9 cellular contexts compared by ENCODE assay signal in genomic region chr22:39144101-39144815, GRCh38. TPM values are rescaled to one million over a fixed set of nuclear protein-coding genes. Genes with fewer than 3 reads are reported as not detected.
DNase-seq lines count a peak whose midpoint lies in the region; ATAC-seq and TF ChIP-seq lines count a peak whose summit lies in the region.
"Had no signal": no experiment of that assay in that cellular context is flagged by ENCODE, and none has a peak within 500 bp of the region (broad histone marks: within the 10 kb centered on the region; RNA-seq: fewer than 3 reads in every experiment).

No MANE protein-coding gene starts in this region.

- no peak overlapping the region for H4K91ac ChIP-seq in trophoblast cell (ENCODE audit: low read depth, low read length)

- peaks cover 4% of the 10 kb centered on the region for H3K79me2 ChIP-seq in trophoblast cell (ENCODE audit: control insufficient read depth, insufficient read depth, low read length, poor library complexity)

- no peaks in the 10 kb centered on the region for H3K27me3 Mint-ChIP-seq in activated T-helper 17 cell treated with anti-CD3 and anti-CD28 coated beads, Interleukin-2, amount 50 U/mL, for 72 hours

- no peak overlapping the region for H2AFZ ChIP-seq in trophoblast cell (ENCODE audit: insufficient read depth, low read length, poor library complexity)

- no peak overlapping the region for H2BK12ac ChIP-seq in trophoblast cell (ENCODE audit: low read length)

- H2BK120ac ChIP-seq in trophoblast cell (ENCODE audit: insufficient read depth, low read length, poor library complexity): no peak overlapping the region

- H3K4ac ChIP-seq in trophoblast cell (ENCODE audit: low read depth, low read length): no peak overlapping the region

- H3K18ac ChIP-seq in trophoblast cell (ENCODE audit: low read length): no peak overlapping the region

- H3K36me3 ChIP-seq in MG63 (no peaks in the 10 kb centered on the region), trophoblast cell (ENCODE audit: control insufficient read depth in 1 of 2, insufficient read depth in 2 of 2, low read length in 2 of 2) (no peaks in the 10 kb centered on the region)

- no peaks in the 10 kb centered on the region for H3K9me3 Mint-ChIP-seq in activated T-helper 17 cell treated with anti-CD3 and anti-CD28 coated beads, Interleukin-2, amount 50 U/mL, for 72 hours

- no peak overlapping the region for H3K9ac ChIP-seq in trophoblast cell (ENCODE audit: low read length)

- peaks cover 19% of the 10 kb centered on the region for H3K36me3 Mint-ChIP-seq in activated T-helper 17 cell treated with anti-CD3 and anti-CD28 coated beads, Interleukin-2, amount 50 U/mL, for 72 hours (ENCODE audit: low read depth)

- peak; percentile 35 for ATAC-seq in GM19035 (IDR thresholded peaks at IDR 0.05; ENCODE audit: unreplicated experiment)
- peak; percentile 57 for ATAC-seq in activated T-helper 17 cell treated with anti-CD3 and anti-CD28 coated beads, Interleukin-2, amount 50 U/mL, for 72 hours (replicated peaks)

- no peak for TF ChIP-seq CTCF in AG09309 (IDR thresholded peaks at IDR 0.05; ENCODE audit: control insufficient read depth, insufficient read depth, low read depth, low read length, missing control alignments)
- TF ChIP-seq CTCF in fibroblast of the aortic adventitia (IDR thresholded peaks at IDR 0.05; ENCODE audit: insufficient read depth, low read length): no peak

- no peak overlapping the region for H3K23ac ChIP-seq in trophoblast cell (ENCODE audit: low read length)

- H3K4me2 ChIP-seq in trophoblast cell (ENCODE audit: low read length): peak overlapping the region; percentile 91

- H3K4me3 ChIP-seq in AG09309 (ENCODE audit: control insufficient read depth, low read depth, low read length): peak overlapping the region; percentile 88
- peak overlapping the region; percentile 81 for H3K4me3 ChIP-seq in MG63
- peak overlapping the region; percentile 90 for H3K4me3 ChIP-seq in fibroblast of the aortic adventitia (ENCODE audit: low read depth, low read length)
- H3K4me3 ChIP-seq in trophoblast cell (ENCODE audit: low read depth, low read length): no peak overlapping the region

- H3K27me3 ChIP-seq in MG63 (no peaks in the 10 kb centered on the region), trophoblast cell (ENCODE audit: insufficient read depth, low read length) (no peaks in the 10 kb centered on the region)

- H3K27ac ChIP-seq in trophoblast cell (ENCODE audit: low read depth, low read length): no peak overlapping the region

- no peak overlapping the region for H3K14ac ChIP-seq in trophoblast cell (ENCODE audit: low read length)

- peaks cover 7% of the 10 kb centered on the region for H3K79me1 ChIP-seq in trophoblast cell (ENCODE audit: low read length)

- no peak overlapping the region for H2AK5ac ChIP-seq in trophoblast cell (ENCODE audit: low read length)

- peak overlapping the region; percentile 90 for H3K27ac Mint-ChIP-seq in activated T-helper 17 cell treated with anti-CD3 and anti-CD28 coated beads, Interleukin-2, amount 50 U/mL, for 72 hours

- no peak overlapping the region for H4K8ac ChIP-seq in trophoblast cell (ENCODE audit: low read depth, low read length)

- H3K4me3 Mint-ChIP-seq in activated T-helper 17 cell treated with anti-CD3 and anti-CD28 coated beads, Interleukin-2, amount 50 U/mL, for 72 hours: peak overlapping the region; percentile 93

- no peak overlapping the region for H2BK5ac ChIP-seq in trophoblast cell (ENCODE audit: low read depth, low read length, poor library complexity)

- DNase-seq in AG09309 (ENCODE audit: low read depth) (peak; percentile 14), MG63 (peak; percentile 40), fibroblast of the aortic adventitia (ENCODE audit: low read depth) (peak; percentile 43), trophoblast cell (peak in 1 of 2 donors; percentile 19), superior temporal gyrus (ENCODE audit: extremely low spot score) (no peak), DMS153 (lab: John Stamatoyannopoulos, UW) (no peak)

- H4K12ac ChIP-seq in trophoblast cell (ENCODE audit: low read depth, low read length): peak overlapping the region; percentile 10

- H3K4me1 Mint-ChIP-seq in activated T-helper 17 cell treated with anti-CD3 and anti-CD28 coated beads, Interleukin-2, amount 50 U/mL, for 72 hours: peaks cover 13% of the 10 kb centered on the region

- peaks cover 7 to 10% of the 10 kb centered on the region in 2 experiments for H3K4me1 ChIP-seq in trophoblast cell (ENCODE audit: control insufficient read depth in 1 of 2, insufficient read depth in 2 of 2, low read length in 2 of 2)

- WGBS in trophoblast cell (ENCODE audit: extremely low coverage, insufficient coverage, insufficient read length): no CpG with 5 or more reads among the region's 22 CpGs

- H3K9me3 ChIP-seq in MG63 (no peaks in the 10 kb centered on the region), trophoblast cell (ENCODE audit: insufficient read depth, low read depth, low read length) (peaks cover 2% of the 10 kb centered on the region)

RNA-seq across cellular contexts. Expression of gene CBX7, which starts 8.2 kb away (rescaled TPM):
- total RNA-seq in MG63 (2014; rRNA removed; shearing (Covaris generic); ENCODE audit: low replicate concordance): 7.9 and 13.6 TPM in 2 replicates
- total RNA-seq in activated T-helper 17 cell treated with anti-CD3 and anti-CD28 coated beads, Interleukin-2, amount 50 U/mL, for 72 hours: 10 to 100 TPM; 21.5 to 82.9 TPM
- total RNA-seq in fibroblast of the aortic adventitia (ENCODE audit: low replicate concordance): 8.0 and 30.3 TPM in 2 replicates
- polyA plus RNA-seq in trophoblast cell (2013): 1.8 TPM in 2 replicates

RNA-seq across cellular contexts. Expression of gene APOBEC3H, which starts 47.2 kb away (rescaled TPM):
- not detected in 2 replicates for total RNA-seq in MG63 (2014; rRNA removed; shearing (Covaris generic); ENCODE audit: low replicate concordance)
- total RNA-seq in activated T-helper 17 cell treated with anti-CD3 and anti-CD28 coated beads, Interleukin-2, amount 50 U/mL, for 72 hours: 10 to 100 TPM; 20.6 to 33.0 TPM
- 0.45 TPM in 1 of 2 replicates, not detected in the other for total RNA-seq in fibroblast of the aortic adventitia (ENCODE audit: low replicate concordance)
- polyA plus RNA-seq in trophoblast cell (2013): 0.94 and 1.1 TPM in 2 replicates
- total RNA-seq: subcutaneous adipose tissue had no signal

Comparison
In these comparisons a context has a peak if more than half of its experiments do, and no peak if none do; other contexts are left out.
1. DNase-seq: peak in AG09309 (single experiment), MG63 (single experiment) and fibroblast of the aortic adventitia (single experiment); none in superior temporal gyrus (single experiment) and DMS153 (single experiment).
2. RNA of gene APOBEC3H, which starts 47.2 kb away (total RNA-seq): 20.6 to 33.0 TPM in activated T-helper 17 cell treated with anti-CD3 and anti-CD28 coated beads, Interleukin-2, amount 50 U/mL, for 72 hours; 0.45 TPM in fibroblast of the aortic adventitia and not detected in MG63; every median in the first group is over 10 times any median in the second.